Comparison of ENCODE assay signal across 9 cellular contexts in the genomic region with DNA sequence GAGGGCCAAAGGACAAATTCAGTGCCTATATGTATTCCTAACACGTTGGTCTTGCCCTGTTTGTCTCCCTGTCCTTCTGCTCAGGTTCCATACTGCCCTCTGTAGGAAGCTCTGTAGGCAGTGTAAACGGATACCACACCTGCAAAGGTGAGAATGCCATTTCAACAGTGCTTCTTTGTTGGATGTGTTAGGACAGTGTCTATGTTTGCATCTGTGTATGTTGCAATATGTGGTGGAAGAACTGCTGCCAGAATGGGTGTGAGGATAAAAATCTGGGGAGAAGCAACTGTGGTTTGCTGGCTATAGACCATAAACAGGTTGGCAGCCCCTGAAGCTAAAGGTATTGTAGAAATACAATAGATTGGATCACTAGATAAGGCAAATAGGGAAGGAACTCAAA.
DNase-seq lines count a peak whose midpoint lies in the region; ATAC-seq and TF ChIP-seq lines count a peak whose summit lies in the region.
"Had no signal": no experiment of that assay in that cellular context is flagged by ENCODE, and none has a peak within 500 bp of the region (broad histone marks: within the 10 kb centered on the region; RNA-seq: fewer than 3 reads in every experiment).

No MANE protein-coding gene starts in this region.

- H3K9me3 ChIP-seq in left ventricle myocardium inferior (replicated peaks) (no peaks in the 10 kb centered on the region), esophagus squamous epithelium (no peaks in the 10 kb centered on the region), upper lobe of right lung (no peaks in the 10 kb centered on the region), gastrocnemius medialis (no peaks in the 10 kb centered on the region)

- no peak for DNase-seq in left ventricle myocardium inferior
- no peak for DNase-seq in Right ventricle myocardium inferior (ENCODE audit: missing footprints)
- DNase-seq in NCI-H510A treated with DMSO at 0.1 percent for 48 hours (lab: John Stamatoyannopoulos, UW): peak; percentile 99
- no peak for DNase-seq in esophagus squamous epithelium (lab: John Stamatoyannopoulos, UW)
- DNase-seq in upper lobe of right lung: no peak
- no peak for DNase-seq in gastrocnemius medialis
- DNase-seq in ureter (ENCODE audit: low spot score): no peak
- DNase-seq in NCI-H446 (lab: John Stamatoyannopoulos, UW): no peak
- DNase-seq: KG1 had no signal

- H3K27ac ChIP-seq in left ventricle myocardium inferior (replicated peaks): no peak overlapping the region
- peak overlapping the region in 2 of 4 donors; percentile 3 to 18 for H3K27ac ChIP-seq in esophagus squamous epithelium
- H3K27ac ChIP-seq in upper lobe of right lung: no peak overlapping the region
- no peak overlapping the region for H3K27ac ChIP-seq in gastrocnemius medialis

- H3K4me3 ChIP-seq in left ventricle myocardium inferior (no peak overlapping the region), esophagus squamous epithelium (no peak overlapping the region), upper lobe of right lung (no peak overlapping the region), gastrocnemius medialis (no peak overlapping the region)

- no peak for ATAC-seq in Right ventricle myocardium inferior
- ATAC-seq in upper lobe of right lung: peak; percentile 19
- no peak for ATAC-seq in gastrocnemius medialis

- peaks cover 9% of the 10 kb centered on the region for H3K4me1 ChIP-seq in left ventricle myocardium inferior
- H3K4me1 ChIP-seq in esophagus squamous epithelium: peaks cover 0 to 4% (median 0%) of the 10 kb centered on the region in 3 donors
- no peaks in the 10 kb centered on the region for H3K4me1 ChIP-seq in upper lobe of right lung
- H3K4me1 ChIP-seq in gastrocnemius medialis: no peaks in the 10 kb centered on the region

- TF ChIP-seq POLR2A in esophagus squamous epithelium (IDR thresholded peaks at IDR 0.05): no peak
- no peak for TF ChIP-seq POLR2A in gastrocnemius medialis (IDR thresholded peaks at IDR 0.05)

- H3K27me3 ChIP-seq in left ventricle myocardium inferior (ENCODE audit: low read depth) (no peaks in the 10 kb centered on the region), esophagus squamous epithelium (no peaks in the 10 kb centered on the region), upper lobe of right lung (no peaks in the 10 kb centered on the region), gastrocnemius medialis (no peaks in the 10 kb centered on the region)

- in situ Hi-C loops in gastrocnemius medialis (cut with MboI; ENCODE audit: low sequenced_read_pairs in 4 of 4): no loop called here

- 17 to 32% methylated on average over 2 of the region's 2 CpGs for whole genome bisulfite sequencing in esophagus squamous epithelium, 2 donors

- intact Hi-C loops in left ventricle myocardium inferior (cut with micrococcal nuclease): no loop called here
- intact Hi-C loops in Right ventricle myocardium inferior (cut with DNase I): no loop called here
- intact Hi-C loops in esophagus squamous epithelium (cut with DNase I): no loop called here
- intact Hi-C loops in upper lobe of right lung (cut with DNase I): no loop called here
- intact Hi-C loops in gastrocnemius medialis (cut with DNase I; ENCODE audit: low total_unique reads): no loop called here

- H3K36me3 ChIP-seq in left ventricle myocardium inferior (peaks cover 82% of the 10 kb centered on the region), esophagus squamous epithelium (peaks cover 6 to 86% (median 20%) of the 10 kb centered on the region in 3 donors), upper lobe of right lung (peaks cover 99% of the 10 kb centered on the region), gastrocnemius medialis (peaks cover 0 to 53% of the 10 kb centered on the region in 2 donors)

- peak; percentile 43 for TF ChIP-seq CTCF in left ventricle myocardium inferior (IDR thresholded peaks at IDR 0.05; ENCODE audit: borderline replicate concordance)
- peak in 5 of 6 experiments; percentile 31 to 55 (median 45) for TF ChIP-seq CTCF in esophagus squamous epithelium (IDR thresholded peaks at IDR 0.05)
- TF ChIP-seq CTCF in upper lobe of right lung (IDR thresholded peaks at IDR 0.05): peak; percentile 9
- TF ChIP-seq CTCF in gastrocnemius medialis (IDR thresholded peaks at IDR 0.05 in 4 of 5, conservative IDR thresholded peaks at IDR 0.05 in 1 of 5): no peak

Comparison
In these comparisons a context has a peak if more than half of its experiments do, and no peak if none do; other contexts are left out.
1. CTCF ChIP-seq: peak in left ventricle myocardium inferior (single experiment), esophagus squamous epithelium (5 of 6) and upper lobe of right lung (single experiment); none in gastrocnemius medialis (0 of 5).